In genomic region chr2:213010106-213010779, GRCh38 we compare ENCODE assay signal across 15 cellular contexts.
DNase-seq lines count a peak whose midpoint lies in the region; ATAC-seq, FAIRE-seq and TF ChIP-seq lines count a peak whose summit lies in the region.
"Had no signal": no experiment of that assay in that cellular context is flagged by ENCODE, and none has a peak within 500 bp of the region (broad histone marks: within the 10 kb centered on the region; RNA-seq: fewer than 3 reads in every experiment).

No MANE protein-coding gene starts in this region.

- TF ChIP-seq POLR2A in GM12891 (IDR thresholded peaks at IDR 0.05; ENCODE audit: low read depth, low read length) = peak; percentile 58

- ATAC-seq in GM18858 (IDR thresholded peaks at IDR 0.05; ENCODE audit: unreplicated experiment) (peak; percentile 47), HG02763 (IDR thresholded peaks at IDR 0.05; ENCODE audit: unreplicated experiment) (peak; percentile 34), GM19397 (IDR thresholded peaks at IDR 0.05; ENCODE audit: unreplicated experiment) (no peak), HG03025 (IDR thresholded peaks at IDR 0.05; ENCODE audit: low FRiP score, unreplicated experiment) (no peak)
- ATAC-seq: Panc1 had no signal

- peak; percentile 79 for FAIRE-seq in GM12891 (lab: Jason Lieb, UNC)
- FAIRE-seq: astrocyte, colon had no signal

- no peak for DNase-seq in GM12891 (ENCODE audit: insufficient read length, low spot score)
- peak; percentile 3 for DNase-seq in HT1080 (ENCODE audit: low read depth)
- DNase-seq in NCI-H748 treated with DMSO at 0.1 percent for 48 hours (lab: John Stamatoyannopoulos, UW) = no peak
- DNase-seq in stimulated activated CD4-positive, alpha-beta T cell treated with anti-CD3 and anti-CD28 coated beads, Interleukin-12 subunit alpha, Interleukin-12 subunit beta, amount 100 ng/mL, for 4 hours = no peak
- DNase-seq: COR-L47, erythroblast, NCI-H187, NCI-H510A had no signal

TF ChIP-seq in GM12891, 5 proteins besides CTCF, POLR2A, EP300 and RAD21:
- no peak for TF ChIP-seq SPI1 (IDR thresholded peaks at IDR 0.05; ENCODE audit: low read depth, low read length)
- TF ChIP-seq POLR2AphosphoS5 (IDR thresholded peaks at IDR 0.05; ENCODE audit: low read depth, low read length) = peak; percentile 69; the same call in 1 of the 2 replicates
- TF ChIP-seq POU2F2 (IDR thresholded peaks at IDR 0.05; ENCODE audit: low read depth, low read length) = no peak

Comparison
In these comparisons a context has a peak if more than half of its experiments do, and no peak if none do; other contexts are left out.
1. ATAC-seq: peak in GM18858 (single experiment) and HG02763 (single experiment); none in GM19397 (single experiment) and HG03025 (single experiment).